In genomic region chr2:62010632-62011276, GRCh38 we compare ENCODE assay signal across 23 cellular contexts.
DNase-seq lines count a peak whose midpoint lies in the region; ATAC-seq and TF ChIP-seq lines count a peak whose summit lies in the region.
"Had no signal": no experiment of that assay in that cellular context is flagged by ENCODE, and none has a peak within 500 bp of the region (broad histone marks: within the 10 kb centered on the region; RNA-seq: fewer than 3 reads in every experiment).

No MANE protein-coding gene starts in this region.

- CTCF ChIA-PET in OCI-LY7 (lab: Charles Lee; ENCODE audit: unreplicated experiment) = no interaction called here
- CTCF ChIA-PET in PC-9 (lab: Charles Lee) = interaction anchor here (0.6 kb wide), 1 partner anchor 73 kb away, joined by 3 read pairs; no protein-coding TSS in a partner anchor

- intact Hi-C loops in OCI-LY7 (cut with micrococcal nuclease; ENCODE audit: unreplicated experiment) = no loop called here
- intact Hi-C loops in PC-9 (cut with micrococcal nuclease; ENCODE audit: unreplicated experiment) = no loop called here

- H3K4me2 ChIP-seq in OCI-LY7 (ENCODE audit: low read length) (peak overlapping the region; percentile 56), PC-9 (no peak overlapping the region)
- H3K4me2 ChIP-seq: BLaER1 treated with 17β-estradiol and CSF1 and Interleukin-3, amounts not matched to agents 10 nM and 100 nM; KMS-11 had no signal

- POLR2A ChIA-PET in OCI-LY7 (lab: Charles Lee) (interaction anchor here (0.6 to 1.5 kb wide), 8 partner anchors 11 to 190 kb away, joined by 3 to 7 read pairs (median 3); no protein-coding TSS in a partner anchor), PC-9 (lab: Charles Lee; ENCODE audit: unreplicated experiment) (interaction anchor here (0.6 kb wide), 1 partner anchor 12 kb away, joined by 3 read pairs; no protein-coding TSS in a partner anchor)

- BruUV-seq in OCI-LY7 (replicated peaks; lab: Mats Ljungman, UMichigan) (no TSS peak), PC-9 (replicated peaks; lab: Mats Ljungman, UMichigan) (no TSS peak)

- H4K20me1 ChIP-seq in OCI-LY7 (ENCODE audit: insufficient read depth, low read length) = no peaks in the 10 kb centered on the region
- no peaks in the 10 kb centered on the region for H4K20me1 ChIP-seq in PC-9 (ENCODE audit: insufficient read depth)
- H4K20me1 ChIP-seq: BLaER1 treated with 17β-estradiol and CSF1 and Interleukin-3, amounts not matched to agents 10 nM and 100 nM had no signal

- H3K36me3 ChIP-seq in OCI-LY7 (ENCODE audit: insufficient read depth, low read length) (no peaks in the 10 kb centered on the region), PC-9 (ENCODE audit: low read depth) (no peaks in the 10 kb centered on the region)

- H3K27ac Mint-ChIP-seq in naive B cell = peak overlapping the region in 4 of 6 donors; percentile 5 to 31 (median 14)
- H3K27ac Mint-ChIP-seq: T-helper 2 cell treated with Interferon-gamma antibody and Interleukin-4, amounts not matched to agents 5 μg/mL and 100 μg/mL, for 36 hours had no signal

- H3K27me3 ChIP-seq in PC-9 (ENCODE audit: insufficient read depth, low read depth) = no peaks in the 10 kb centered on the region
- H3K27me3 ChIP-seq: BLaER1 treated with 17β-estradiol and CSF1 and Interleukin-3, amounts not matched to agents 10 nM and 100 nM had no signal

- peaks cover 24% of the 10 kb centered on the region for H3K4me1 ChIP-seq in OCI-LY7 (ENCODE audit: insufficient read depth, low read length, poor library complexity, severe bottlenecking)
- no peaks in the 10 kb centered on the region for H3K4me1 ChIP-seq in PC-9 (replicated peaks; ENCODE audit: insufficient read depth)

- peak overlapping the region; percentile 70 for H2AFZ ChIP-seq in OCI-LY7 (ENCODE audit: low read length)
- H2AFZ ChIP-seq in PC-9 = no peak overlapping the region

- H3K9me2 ChIP-seq in OCI-LY7 (ENCODE audit: insufficient read depth, low read length) (no peaks in the 10 kb centered on the region), PC-9 (ENCODE audit: insufficient read depth) (no peaks in the 10 kb centered on the region; the same call in 1 of the 2 replicates)

- H3K27me3 Mint-ChIP-seq in naive B cell = no peaks in the 10 kb centered on the region
- H3K27me3 Mint-ChIP-seq: naive thymus-derived CD8-positive, alpha-beta T cell had no signal

- peaks cover 4% of the 10 kb centered on the region; the same call in 1 of the 2 replicates for H3K9me3 ChIP-seq in OCI-LY7 (ENCODE audit: low read length)
- H3K9me3 ChIP-seq in PC-9 (ENCODE audit: insufficient read depth, low read depth) = no peaks in the 10 kb centered on the region

- ATAC-seq in HG03354 (IDR thresholded peaks at IDR 0.05; ENCODE audit: poor library complexity, severe bottlenecking, unreplicated experiment) (peak; percentile 45), naive B cell (ENCODE audit: low read depth in 2 of 2) (no peak), HG03135 (IDR thresholded peaks at IDR 0.05; ENCODE audit: unreplicated experiment) (no peak)
- ATAC-seq: naive thymus-derived CD8-positive, alpha-beta T cell; right cardiac atrium had no signal

- H3K4me3 Mint-ChIP-seq in naive B cell = no peak overlapping the region
- H3K4me3 Mint-ChIP-seq: naive thymus-derived CD8-positive, alpha-beta T cell; T-helper 2 cell treated with Interferon-gamma antibody and Interleukin-4, amounts not matched to agents 5 μg/mL and 100 μg/mL, for 36 hours had no signal

- H3K27ac ChIP-seq in OCI-LY7 (ENCODE audit: low read depth, low read length, poor library complexity, severe bottlenecking) (peak overlapping the region; percentile 49), PC-9 (no peak overlapping the region)
- H3K27ac ChIP-seq: BLaER1 treated with 17β-estradiol and CSF1 and Interleukin-3, amounts not matched to agents 10 nM and 100 nM; coronary artery; KMS-11 had no signal

- TF ChIP-seq CTCF in OCI-LY7 (conservative IDR thresholded peaks at IDR 0.05; ENCODE audit: low read length) (no peak), PC-9 (conservative IDR thresholded peaks at IDR 0.05) (no peak)

- no peaks in the 10 kb centered on the region for H3F3A ChIP-seq in PC-9 (ENCODE audit: insufficient read depth, low read depth)

- H3K36me3 Mint-ChIP-seq in naive B cell = peaks cover 0 to 6% of the 10 kb centered on the region in 2 donors

- peaks cover 0 to 1% (median 0%) of the 10 kb centered on the region in 7 donors for H3K9me3 Mint-ChIP-seq in naive B cell
- H3K9me3 Mint-ChIP-seq: T-helper 2 cell treated with Interferon-gamma antibody and Interleukin-4, amounts not matched to agents 5 μg/mL and 100 μg/mL, for 36 hours had no signal

- peaks cover 10 to 13% (median 11%) of the 10 kb centered on the region in 3 donors for H3K4me1 Mint-ChIP-seq in naive B cell

- H3K79me2 ChIP-seq in OCI-LY7 (ENCODE audit: insufficient read depth, low read depth, low read length) (no peaks in the 10 kb centered on the region), PC-9 (ENCODE audit: low read depth) (no peaks in the 10 kb centered on the region)

- H3K4me3 ChIP-seq in OCI-LY7 (ENCODE audit: low read depth, low read length, poor library complexity, severe bottlenecking) (peak overlapping the region; percentile 18), PC-9 (no peak overlapping the region)
- H3K4me3 ChIP-seq: BLaER1 treated with 17β-estradiol and CSF1 and Interleukin-3, amounts not matched to agents 10 nM and 100 nM; coronary artery had no signal

- DNase-seq in CD1c-positive myeloid dendritic cell (ENCODE audit: extremely low spot score) (peak; percentile 27), OCI-LY7 (ENCODE audit: low spot score) (peak; percentile 35), naive B cell (no peak), PC-9 (no peak), D341Med (ENCODE audit: low spot score) (no peak), amygdala (lab: John Stamatoyannopoulos, UW) (no peak)
- DNase-seq: ACHN; activated gamma-delta T cell treated with Interleukin-2 at 50 U/mL for 16 hours; amniotic stem cell; glutamatergic neuron; naive thymus-derived CD8-positive, alpha-beta T cell; NCI-H1048; NCI-H2029; NCI-H345; NCI-H774; right cardiac atrium; stimulated activated CD4-positive, alpha-beta T cell treated with anti-CD3 and anti-CD28 coated beads, Interleukin-12 subunit alpha, Interleukin-12 subunit beta, amount 100 ng/mL, for 4 hours had no signal

Comparison
In these comparisons a context has a peak if more than half of its experiments do, and no peak if none do; other contexts are left out.
1. DNase-seq: peak in CD1c-positive myeloid dendritic cell (single experiment) and OCI-LY7 (single experiment); none in naive B cell (single experiment), PC-9 (0 of 2), D341Med (single experiment) and amygdala (0 of 56).